In the genomic region with DNA sequence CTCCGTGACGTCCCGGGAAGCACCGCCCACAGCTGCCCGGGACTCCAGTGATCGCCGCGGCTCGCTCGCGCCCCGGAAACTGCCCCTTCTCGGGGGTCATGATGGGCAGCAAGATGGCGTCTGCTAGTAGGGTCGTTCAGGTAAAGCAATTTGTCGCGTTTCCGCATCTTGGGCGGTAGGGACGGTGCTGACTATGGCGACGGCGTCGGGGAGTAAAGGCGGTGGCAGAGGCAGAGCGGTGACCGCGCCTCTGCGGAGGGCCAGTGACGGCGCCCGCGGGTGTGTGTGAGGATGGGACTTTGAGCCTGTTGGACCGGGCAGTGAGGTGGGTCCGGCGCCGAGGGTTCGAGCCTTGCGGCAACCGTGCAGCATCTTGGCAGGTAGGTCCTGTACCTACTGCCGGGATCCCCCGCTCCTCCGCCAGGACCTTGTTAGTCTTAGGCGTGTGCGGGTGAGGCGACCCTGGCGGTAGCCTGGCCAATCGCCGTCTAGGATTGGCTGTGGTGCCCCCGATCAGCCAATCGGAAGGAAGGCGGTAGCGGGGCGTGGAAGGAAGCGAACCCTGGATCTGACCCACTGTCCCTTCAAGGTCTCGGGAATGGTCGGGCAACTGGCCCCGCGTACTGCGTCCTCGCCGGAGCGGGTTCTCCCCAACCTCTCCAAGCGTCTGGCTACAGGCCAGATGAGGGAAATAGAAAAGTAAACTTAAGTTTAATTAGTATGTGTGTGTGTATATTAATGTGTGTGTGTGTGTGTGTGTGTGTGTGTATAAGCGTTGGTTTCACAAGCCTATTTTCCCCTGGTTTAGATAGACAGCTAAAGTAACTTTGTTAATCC, we compare ENCODE assay signal across 8 cellular contexts. TPM values are rescaled to one million over a fixed set of nuclear protein-coding genes. Genes with fewer than 3 reads are reported as not detected.
DNase-seq lines count a peak whose midpoint lies in the region; ATAC-seq and TF ChIP-seq lines count a peak whose summit lies in the region.

No MANE protein-coding gene starts in this region.

- H3K4me3 ChIP-seq in BJ (ENCODE audit: low read depth, low read length) (peak overlapping the region; percentile 92), coronary artery (peak overlapping the region; percentile 99)

- no peaks in the 10 kb centered on the region for H3K36me3 ChIP-seq in BJ (ENCODE audit: control insufficient read depth, insufficient read depth, low read length)

- no peaks in the 10 kb centered on the region for H3K27me3 ChIP-seq in BJ (ENCODE audit: control insufficient read depth, insufficient read depth, low read length)

- POLR2A ChIA-PET in BJ (lab: Charles Lee): no interaction called here

- TF ChIP-seq CTCF in BJ (IDR thresholded peaks at IDR 0.05; ENCODE audit: insufficient read depth, low read depth, low read length): peak; percentile 20; the same call in 1 of the 2 replicates
- TF ChIP-seq CTCF in coronary artery (IDR thresholded peaks at IDR 0.05): no peak

- H3K27ac ChIP-seq in coronary artery: peak overlapping the region; percentile 90 to 98

- CTCF ChIA-PET in BJ (lab: Yijun Ruan, JAX): no interaction called here

- peak; percentile 45 for DNase-seq in BJ (ENCODE audit: low read depth)
- peak; percentile 83 for DNase-seq in GM19238 (ENCODE audit: insufficient read length, low spot score)
- DNase-seq in NCI-H524 (lab: John Stamatoyannopoulos, UW): peak; percentile 82 to 90
- peak; percentile 89 for DNase-seq in activated CD4-positive, alpha-beta T cell treated with anti-CD3 and anti-CD28 coated beads for 48 hours
- peak; percentile 98 for DNase-seq in coronary artery (ENCODE audit: low spot score)
- peak; percentile 98 for DNase-seq in left lobe of liver (ENCODE audit: low spot score)
- DNase-seq in stimulated activated CD4-positive, alpha-beta T cell treated with anti-CD3 and anti-CD28 coated beads, Interleukin-2, amount 100 ng/mL, for 4 hours (ENCODE audit: low read depth): peak; percentile 62

- ATAC-seq in HG03439 (IDR thresholded peaks at IDR 0.05; ENCODE audit: unreplicated experiment): peak; percentile 94
- ATAC-seq in left lobe of liver: peak; percentile 96

RNA-seq across cellular contexts. Expression of gene CDK7, which starts 16.7 kb away (rescaled TPM):
- polyA plus RNA-seq in BJ (2011; rRNA removed): 44.9 and 231 TPM in 2 replicates
- 38.2 and 55.0 TPM in 2 replicates for polyA minus RNA-seq in BJ (2011; rRNA and poly(A)+ RNA removed)
- 7.6 TPM for total RNA-seq in left lobe of liver

RNA-seq across cellular contexts. Expression of gene CENPH, which starts 28.6 kb away (rescaled TPM):
- polyA plus RNA-seq in BJ (2011; rRNA removed): 6.0 and 7.4 TPM in 2 replicates
- 0.98 and 1.00 TPM in 2 replicates for polyA minus RNA-seq in BJ (2011; rRNA and poly(A)+ RNA removed)
- total RNA-seq in left lobe of liver: 0.53 TPM

RNA-seq across cellular contexts. Expression of gene CCNB1, which starts 51.0 kb away (rescaled TPM):
- polyA plus RNA-seq in BJ (2011; rRNA removed): 67.0 and 91.3 TPM in 2 replicates
- polyA minus RNA-seq in BJ (2011; rRNA and poly(A)+ RNA removed): 22.1 and 31.8 TPM in 2 replicates
- total RNA-seq in left lobe of liver: 2.7 TPM

Comparison
In these comparisons a context has a peak if more than half of its experiments do, and no peak if none do; other contexts are left out.
1. Peak in every context shown above with its lines: DNase-seq, ATAC-seq, H3K4me3 ChIP-seq and H3K27ac ChIP-seq.
2. DNase-seq: peak in every context shown above with its lines; median percentile 98 in coronary artery; 98 in left lobe of liver; 89 in activated CD4-positive, alpha-beta T cell treated with anti-CD3 and anti-CD28 coated beads for 48 hours; 86 in NCI-H524; 83 in GM19238; 62 in stimulated activated CD4-positive, alpha-beta T cell treated with anti-CD3 and anti-CD28 coated beads, Interleukin-2, amount 100 ng/mL, for 4 hours; 45 in BJ.